Comparison of ENCODE assay signal across 17 cellular contexts in the genomic region with DNA sequence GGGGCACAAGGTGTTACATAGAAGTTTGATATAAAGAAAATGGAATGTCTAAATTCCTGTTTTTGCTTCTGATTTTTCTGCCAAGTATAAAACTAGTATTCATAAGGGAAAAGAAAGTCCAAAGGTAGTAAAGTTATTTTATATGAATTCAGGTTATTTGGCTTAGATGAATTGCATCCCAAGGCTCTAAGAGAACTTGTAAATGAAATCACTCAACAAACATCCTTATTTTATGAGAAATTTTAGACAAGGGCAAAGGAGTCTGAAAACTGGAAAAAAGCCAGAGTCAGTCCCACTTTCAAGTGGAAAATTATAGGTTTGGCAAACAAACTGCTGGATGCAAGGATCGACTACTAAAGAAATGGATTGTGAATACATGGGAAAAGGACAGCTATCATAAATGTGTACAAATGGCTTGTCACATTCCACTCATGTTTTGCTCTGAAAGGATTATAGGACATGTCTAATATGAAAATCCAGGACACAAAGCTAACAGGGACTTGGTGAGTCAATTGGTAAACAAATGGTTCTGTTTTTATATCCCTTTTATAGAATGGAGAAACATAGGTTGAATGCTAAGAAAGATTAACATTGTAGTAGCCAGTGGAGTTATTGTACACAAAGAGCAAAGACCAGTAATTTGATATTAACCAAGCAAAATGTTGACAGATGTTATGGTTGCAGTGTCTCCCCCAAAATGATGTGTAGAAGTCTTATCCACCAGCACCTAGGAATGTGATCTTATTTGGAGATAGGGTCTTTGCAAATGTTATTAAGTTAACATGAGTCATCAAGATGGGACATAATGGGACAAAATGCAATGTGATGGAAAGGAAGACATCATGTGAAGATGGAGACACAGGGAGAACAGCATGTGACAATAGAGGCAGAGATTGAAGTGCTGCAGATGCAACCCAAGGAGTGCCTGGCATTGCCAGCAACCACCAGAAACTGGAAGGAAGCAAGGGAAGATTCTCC.
"Had no signal": no experiment of that assay in that cellular context is flagged by ENCODE, and none has a peak within 500 bp of the region (broad histone marks: within the 10 kb centered on the region; RNA-seq: fewer than 3 reads in every experiment).

No MANE protein-coding gene starts in this region.

- H3K4me1 Mint-ChIP-seq: activated T-helper 17 cell treated with anti-CD3 and anti-CD28 coated beads, Interleukin-2, amount 50 U/mL, for 72 hours; natural killer cell had no signal

- DNase-seq: activated CD4-positive, alpha-beta T cell treated with anti-CD3 and anti-CD28 coated beads for 4 hours; activated CD8-positive, alpha-beta T cell treated with anti-CD3 and anti-CD28 coated beads, Interleukin-2, amount 10 ng/mL, durations not matched to agents 7 days and 5 days; activated naive CD4-positive, alpha-beta T cell treated with anti-CD3 and anti-CD28 coated beads for 36 hours; adrenal gland; central memory CD4-positive, alpha-beta T cell; effector CD4-positive, alpha-beta T cell; heart left ventricle; left lung; natural killer cell; right lobe of liver; stimulated activated CD4-positive, alpha-beta T cell treated with anti-CD3 and anti-CD28 coated beads, Interleukin-12 subunit alpha, Interleukin-12 subunit beta, amount 100 ng/mL, for 4 hours; stimulated activated CD4-positive, alpha-beta T cell treated with anti-CD3 and anti-CD28 coated beads, Interleukin-2, amount 100 ng/mL, for 48 hours had no signal

- H3K4me3 Mint-ChIP-seq: activated CD8-positive, alpha-beta T cell treated with anti-CD3 and anti-CD28 coated beads, Interleukin-2, amount 10 ng/mL, durations not matched to agents 7 days and 5 days; activated naive CD4-positive, alpha-beta T cell treated with anti-CD3 and anti-CD28 coated beads for 36 hours; activated T-helper 17 cell treated with anti-CD3 and anti-CD28 coated beads, Interleukin-2, amount 50 U/mL, for 72 hours; natural killer cell; stimulated activated naive CD8-positive, alpha-beta T cell treated with anti-CD3 and anti-CD28 coated beads, Interleukin-15, Interleukin-2, amounts not matched to agents 100 ng/mL and 50 ng/mL, for 24 hours had no signal

- H3K27me3 Mint-ChIP-seq: activated T-helper 17 cell treated with anti-CD3 and anti-CD28 coated beads, Interleukin-2, amount 50 U/mL, for 72 hours; stimulated activated naive CD8-positive, alpha-beta T cell treated with anti-CD3 and anti-CD28 coated beads, Interleukin-15, Interleukin-2, amounts not matched to agents 100 ng/mL and 50 ng/mL, for 24 hours had no signal

- H3K27me3 ChIP-seq: adrenal gland, heart left ventricle, left lung, right lobe of liver, upper lobe of left lung had no signal

- H3K27ac ChIP-seq: adrenal gland, coronary artery, heart left ventricle, left lung, prostate gland, right lobe of liver, upper lobe of left lung had no signal

- H3K4me3 ChIP-seq: adrenal gland, coronary artery, heart left ventricle, left lung, prostate gland, right lobe of liver, upper lobe of left lung had no signal

- H3K27ac Mint-ChIP-seq: activated CD8-positive, alpha-beta T cell treated with anti-CD3 and anti-CD28 coated beads, Interleukin-2, amount 10 ng/mL, durations not matched to agents 7 days and 5 days; activated naive CD4-positive, alpha-beta T cell treated with anti-CD3 and anti-CD28 coated beads for 36 hours; activated T-helper 17 cell treated with anti-CD3 and anti-CD28 coated beads, Interleukin-2, amount 50 U/mL, for 72 hours; natural killer cell; stimulated activated naive CD8-positive, alpha-beta T cell treated with anti-CD3 and anti-CD28 coated beads, Interleukin-15, Interleukin-2, amounts not matched to agents 100 ng/mL and 50 ng/mL, for 24 hours had no signal

- H3K36me3 ChIP-seq: adrenal gland, heart left ventricle, left lung, prostate gland, right lobe of liver, upper lobe of left lung had no signal

- H3K4me1 ChIP-seq: adrenal gland, heart left ventricle, left lung, prostate gland, right lobe of liver, upper lobe of left lung had no signal

- H3K9me3 ChIP-seq: adrenal gland, left lung, prostate gland, right lobe of liver had no signal

- ATAC-seq: activated CD8-positive, alpha-beta T cell treated with anti-CD3 and anti-CD28 coated beads, Interleukin-2, amount 10 ng/mL, durations not matched to agents 7 days and 5 days; activated T-helper 17 cell treated with anti-CD3 and anti-CD28 coated beads, Interleukin-2, amount 50 U/mL, for 72 hours; heart left ventricle; left lung; natural killer cell; right lobe of liver had no signal
